In genomic region chr19:49536921-49537462, GRCh38 we compare ENCODE assay signal across 1 cellular context.
TF ChIP-seq lines count a peak whose summit lies in the region.

No MANE protein-coding gene starts in this region.

TF ChIP-seq in HepG2, 621 proteins besides CTCF, POLR2A, EP300 and RAD21:
- TF ChIP-seq AGO2 (optimal IDR thresholded peaks at IDR 0.05; ENCODE audit: low read depth, low read length) (peak; percentile 54), ZNF570 (CRISPR knock-in tag; IDR thresholded peaks at IDR 0.05; ENCODE audit: borderline replicate concordance) (no peak)
- TF ChIP-seq, protein P1, sequence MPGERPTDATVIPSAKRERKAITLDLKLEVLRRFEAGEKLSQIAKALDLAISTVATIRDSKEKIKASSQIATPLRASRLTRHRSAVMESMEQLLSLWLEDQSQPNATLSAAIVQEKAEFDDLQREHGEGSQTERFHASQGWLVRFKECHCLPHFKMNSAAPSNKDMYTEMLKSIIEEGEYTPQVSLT (CRISPR knock-in tag; IDR thresholded peaks at IDR 0.05; ENCODE audit: borderline replicate concordance, low read depth): no peak
